Comparison of ENCODE assay signal across 17 cellular contexts in genomic region chr11:121576531-121576930, GRCh38.
DNase-seq lines count a peak whose midpoint lies in the region; ATAC-seq lines count a peak whose summit lies in the region.
"Had no signal": no experiment of that assay in that cellular context is flagged by ENCODE, and none has a peak within 500 bp of the region (broad histone marks: within the 10 kb centered on the region; RNA-seq: fewer than 3 reads in every experiment).

No MANE protein-coding gene starts in this region.

- no peaks in the 10 kb centered on the region for H3K27me3 ChIP-seq in aorta (ENCODE audit: control insufficient read depth in 1 of 2, insufficient read depth in 2 of 2, low read length in 1 of 2)
- H3K27me3 ChIP-seq: neutrophil, suprapubic skin had no signal

- H3K36me3 Mint-ChIP-seq in activated naive CD8-positive, alpha-beta T cell = peaks cover 34% of the 10 kb centered on the region
- peaks cover 70% of the 10 kb centered on the region for H3K36me3 Mint-ChIP-seq in activated naive CD8-positive, alpha-beta T cell treated with anti-CD3 and anti-CD28 coated beads, Interleukin-2, amount 50 U/mL, for 24 hours (ENCODE audit: low read depth)
- peaks cover 21% of the 10 kb centered on the region for H3K36me3 Mint-ChIP-seq in natural killer cell treated with Interleukin-12 subunit alpha and Interleukin-12 subunit beta and Interleukin-15 and Interleukin-18, amount 100 ng/mL, for 72 hours

- peaks cover 5% of the 10 kb centered on the region for H3K9me3 Mint-ChIP-seq in activated naive CD8-positive, alpha-beta T cell (ENCODE audit: low read depth)
- peaks cover 6% of the 10 kb centered on the region for H3K9me3 Mint-ChIP-seq in activated naive CD8-positive, alpha-beta T cell treated with anti-CD3 and anti-CD28 coated beads, Interleukin-2, amount 50 U/mL, for 24 hours
- H3K9me3 Mint-ChIP-seq in natural killer cell treated with Interleukin-12 subunit alpha and Interleukin-12 subunit beta and Interleukin-15 and Interleukin-18, amount 100 ng/mL, for 72 hours = peaks cover 3% of the 10 kb centered on the region

- peak overlapping the region; percentile 50 for H3K27ac Mint-ChIP-seq in activated naive CD8-positive, alpha-beta T cell
- no peak overlapping the region for H3K27ac Mint-ChIP-seq in activated naive CD8-positive, alpha-beta T cell treated with anti-CD3 and anti-CD28 coated beads, Interleukin-2, amount 50 U/mL, for 24 hours
- H3K27ac Mint-ChIP-seq in natural killer cell treated with Interleukin-12 subunit alpha and Interleukin-12 subunit beta and Interleukin-15 and Interleukin-18, amount 100 ng/mL, for 72 hours = peak overlapping the region; percentile 33 to 80

- H3K36me3 ChIP-seq in aorta (ENCODE audit: control insufficient read depth in 1 of 2, insufficient read depth in 2 of 2, low read length in 1 of 2) = peaks cover 2 to 4% of the 10 kb centered on the region in 2 donors
- H3K36me3 ChIP-seq: suprapubic skin had no signal

- no peaks in the 10 kb centered on the region for H3K27me3 Mint-ChIP-seq in activated naive CD8-positive, alpha-beta T cell
- H3K27me3 Mint-ChIP-seq in activated naive CD8-positive, alpha-beta T cell treated with anti-CD3 and anti-CD28 coated beads, Interleukin-2, amount 50 U/mL, for 24 hours = no peaks in the 10 kb centered on the region
- no peaks in the 10 kb centered on the region for H3K27me3 Mint-ChIP-seq in natural killer cell treated with Interleukin-12 subunit alpha and Interleukin-12 subunit beta and Interleukin-15 and Interleukin-18, amount 100 ng/mL, for 72 hours

- no peak for ATAC-seq in activated naive CD8-positive, alpha-beta T cell treated with anti-CD3 and anti-CD28 coated beads, Interleukin-2, amount 50 U/mL, for 24 hours
- ATAC-seq in natural killer cell treated with Interleukin-12 subunit alpha and Interleukin-12 subunit beta and Interleukin-15 and Interleukin-18, amount 100 ng/mL, for 72 hours = no peak
- peak; percentile 44 for ATAC-seq in aorta (ENCODE audit: low FRiP score)
- ATAC-seq in GM19324 (IDR thresholded peaks at IDR 0.05; ENCODE audit: low FRiP score, unreplicated experiment) = no peak
- no peak for ATAC-seq in GM18873 (IDR thresholded peaks at IDR 0.05; ENCODE audit: low FRiP score, unreplicated experiment)

- peak overlapping the region; percentile 24 for H3K27ac ChIP-seq in cingulate gyrus (ENCODE audit: low read depth, low read length)
- no peak overlapping the region for H3K27ac ChIP-seq in aorta (ENCODE audit: low read depth in 1 of 2, low read length in 2 of 2)
- H3K27ac ChIP-seq: C4-2B, neutrophil, suprapubic skin had no signal

- peaks cover 8% of the 10 kb centered on the region for H3K4me1 Mint-ChIP-seq in activated naive CD8-positive, alpha-beta T cell (ENCODE audit: low read depth)
- peaks cover 20% of the 10 kb centered on the region for H3K4me1 Mint-ChIP-seq in activated naive CD8-positive, alpha-beta T cell treated with anti-CD3 and anti-CD28 coated beads, Interleukin-2, amount 50 U/mL, for 24 hours
- peaks cover 18 to 25% of the 10 kb centered on the region in 2 donors for H3K4me1 Mint-ChIP-seq in natural killer cell treated with Interleukin-12 subunit alpha and Interleukin-12 subunit beta and Interleukin-15 and Interleukin-18, amount 100 ng/mL, for 72 hours (ENCODE audit: low read depth in 2 of 2)

- intact Hi-C loops in aorta (cut with DNase I) = no loop called here

- H3K4me1 ChIP-seq in aorta (ENCODE audit: control insufficient read depth in 1 of 2, insufficient read depth in 2 of 2, low read length in 2 of 2) = no peaks in the 10 kb centered on the region
- H3K4me1 ChIP-seq: suprapubic skin had no signal

- H3K9me3 ChIP-seq in aorta (ENCODE audit: control insufficient read depth, low read length) = peaks cover 2% of the 10 kb centered on the region
- H3K9me3 ChIP-seq: suprapubic skin had no signal

- no peak overlapping the region for H3K4me3 Mint-ChIP-seq in activated naive CD8-positive, alpha-beta T cell
- H3K4me3 Mint-ChIP-seq in activated naive CD8-positive, alpha-beta T cell treated with anti-CD3 and anti-CD28 coated beads, Interleukin-2, amount 50 U/mL, for 24 hours = no peak overlapping the region
- no peak overlapping the region for H3K4me3 Mint-ChIP-seq in natural killer cell treated with Interleukin-12 subunit alpha and Interleukin-12 subunit beta and Interleukin-15 and Interleukin-18, amount 100 ng/mL, for 72 hours

- no peak overlapping the region for H3K4me3 ChIP-seq in aorta (ENCODE audit: low read length in 2 of 2)
- H3K4me3 ChIP-seq: suprapubic skin had no signal

- DNase-seq in activated naive CD8-positive, alpha-beta T cell treated with anti-CD3 and anti-CD28 coated beads, Interleukin-2, amount 50 U/mL, for 24 hours = no peak
- no peak for DNase-seq in natural killer cell treated with Interleukin-12 subunit alpha and Interleukin-12 subunit beta and Interleukin-15 and Interleukin-18, amount 100 ng/mL, for 72 hours (ENCODE audit: low spot score)
- peak in 1 of 2 donors; percentile 72 for DNase-seq in aorta
- DNase-seq in activated CD4-positive, alpha-beta T cell treated with anti-CD3 and anti-CD28 coated beads, Interleukin-2, amount 50 U/mL, for 48 hours = no peak
- DNase-seq: activated CD4-positive, alpha-beta T cell treated with anti-CD3 and anti-CD28 coated beads, Interleukin-2, amount 50 U/mL, for 1 hour; mammary epithelial cell; MM.1S; NCI-H1930; NCI-H446 treated with DMSO at 0.1 percent for 48 hours; SW 1271 had no signal

- WGBS in aorta, 2 donors = 75 to 76% methylated on average over 7 of the region's 7 CpGs
